ENCODE assay signal across 8 cellular contexts in the genomic region with DNA sequence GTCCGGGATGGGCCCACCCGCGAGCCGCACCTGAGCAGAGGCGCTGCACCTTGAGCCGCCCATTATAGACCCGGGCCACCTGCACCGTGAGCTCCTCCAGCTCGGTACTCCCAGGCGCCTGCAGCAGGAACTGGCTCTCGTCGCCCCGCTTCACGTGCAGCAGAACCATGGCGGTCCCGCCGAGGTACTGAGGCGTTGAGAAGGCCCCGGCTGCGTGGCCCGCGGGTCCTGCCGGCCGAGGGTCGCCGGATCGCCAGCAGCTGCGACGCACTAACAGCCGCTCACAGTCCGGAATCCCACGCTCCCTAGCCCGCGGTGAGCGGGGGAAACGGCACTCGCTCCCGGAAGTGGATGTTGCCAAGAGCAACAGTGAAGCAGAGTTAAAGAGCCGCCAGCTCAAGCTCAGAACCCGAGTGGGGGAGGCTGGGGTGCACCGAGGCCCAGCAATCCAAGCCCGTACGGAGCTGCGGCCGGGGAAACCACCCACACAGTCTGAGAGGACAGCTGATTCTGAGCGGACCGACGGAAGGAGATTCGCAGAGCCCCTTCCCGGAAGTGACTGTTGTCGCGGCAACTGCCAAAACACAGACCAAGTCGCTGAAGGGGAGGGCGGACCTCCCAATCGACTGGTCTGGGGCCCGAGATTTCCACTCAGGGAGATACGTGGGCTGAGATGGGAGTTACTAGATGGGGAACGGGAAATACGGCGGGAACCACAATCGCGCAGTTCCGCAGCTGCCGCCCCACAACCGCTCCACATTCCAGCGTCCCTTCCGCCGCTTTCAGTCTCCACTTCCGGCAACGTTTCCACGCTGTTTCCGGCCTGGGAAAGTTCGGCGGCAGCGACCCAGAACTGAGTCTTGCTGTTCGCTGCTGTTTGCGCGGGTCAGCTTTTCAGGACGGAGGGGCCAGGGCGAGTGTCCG. TPM values are rescaled to one million over a fixed set of nuclear protein-coding genes. Genes with fewer than 3 reads are reported as not detected.
DNase-seq lines count a peak whose midpoint lies in the region; ATAC-seq and TF ChIP-seq lines count a peak whose summit lies in the region.

A gene with protein sequence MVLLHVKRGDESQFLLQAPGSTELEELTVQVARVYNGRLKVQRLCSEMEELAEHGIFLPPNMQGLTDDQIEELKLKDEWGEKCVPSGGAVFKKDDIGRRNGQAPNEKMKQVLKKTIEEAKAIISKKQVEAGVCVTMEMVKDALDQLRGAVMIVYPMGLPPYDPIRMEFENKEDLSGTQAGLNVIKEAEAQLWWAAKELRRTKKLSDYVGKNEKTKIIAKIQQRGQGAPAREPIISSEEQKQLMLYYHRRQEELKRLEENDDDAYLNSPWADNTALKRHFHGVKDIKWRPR (minus strand): TSS at position 303 of the 924 bp plus-strand sequence. CDS start 134 bp downstream, at position 169.

- ATAC-seq in GM18907 (IDR thresholded peaks at IDR 0.05; ENCODE audit: unreplicated experiment) (peak; percentile 97), HG03159 (IDR thresholded peaks at IDR 0.05; ENCODE audit: unreplicated experiment) (peak; percentile 92)

- CTCF ChIA-PET in AG04450 (lab: Charles Lee), result interaction anchor here (5.5 kb wide), 1 partner anchor 13 kb away, joined by 55 read pairs; no protein-coding TSS in a partner anchor

- H3K27me3 ChIP-seq in AG04450 (ENCODE audit: control insufficient read depth, insufficient read depth, low read length), result no peaks in the 10 kb centered on the region

- DNase-seq in AG04450 (ENCODE audit: low read depth, low spot score), result peak; percentile 90
- DNase-seq in NCI-H345 (lab: John Stamatoyannopoulos, UW), result peak; percentile 92
- peak; percentile 65 to 78 (median 76) for DNase-seq in activated CD4-positive, CD25-positive, alpha-beta regulatory T cell (lab: John Stamatoyannopoulos, UW)
- DNase-seq in central memory CD4-positive, alpha-beta T cell, result peak; percentile 91
- DNase-seq in inferior parietal cortex (ENCODE audit: extremely low spot score), result peak; percentile 91
- peak; percentile 78 for DNase-seq in stimulated activated CD4-positive, alpha-beta T cell treated with anti-CD3 and anti-CD28 coated beads, Interleukin-12 subunit alpha, Interleukin-12 subunit beta, amount 100 ng/mL, for 24 hours (ENCODE audit: low read depth in 2 of 2)

- no peaks in the 10 kb centered on the region for H3K9me3 ChIP-seq in AG04450 (ENCODE audit: control insufficient read depth, insufficient read depth, low read length)

- peak within 1 kb of the TSS; percentile 98 for H3K27ac ChIP-seq in AG04450 (ENCODE audit: low read depth, low read length)

- POLR2A ChIA-PET in AG04450 (lab: Yijun Ruan, JAX), result interaction anchor here (0.6 to 1.6 kb wide), 7 partner anchors 11 to 923 kb away, joined by 3 to 7 read pairs (median 4); a partner anchor contains a TSS

- TF ChIP-seq CTCF in AG04450 (IDR thresholded peaks at IDR 0.05; ENCODE audit: low read depth, low read length), result no peak

- H3K4me3 ChIP-seq in AG04450 (ENCODE audit: low read depth, low read length), result peak within 1 kb of the TSS; percentile 92

RNA-seq across cellular contexts. Expression of the gene that starts here (rescaled TPM):
- polyA plus RNA-seq in AG04450 (2011; rRNA removed), result 18.6 and 21.2 TPM in 2 replicates
- 4.6 and 4.9 TPM in 2 replicates for polyA minus RNA-seq in AG04450 (2011; rRNA and poly(A)+ RNA removed)

Comparison
In these comparisons a context has a peak if more than half of its experiments do, and no peak if none do; other contexts are left out.
1. Peak in every context shown above with its lines: DNase-seq, ATAC-seq, H3K4me3 ChIP-seq and H3K27ac ChIP-seq.